11 cellular contexts compared by ENCODE assay signal in the genomic region with DNA sequence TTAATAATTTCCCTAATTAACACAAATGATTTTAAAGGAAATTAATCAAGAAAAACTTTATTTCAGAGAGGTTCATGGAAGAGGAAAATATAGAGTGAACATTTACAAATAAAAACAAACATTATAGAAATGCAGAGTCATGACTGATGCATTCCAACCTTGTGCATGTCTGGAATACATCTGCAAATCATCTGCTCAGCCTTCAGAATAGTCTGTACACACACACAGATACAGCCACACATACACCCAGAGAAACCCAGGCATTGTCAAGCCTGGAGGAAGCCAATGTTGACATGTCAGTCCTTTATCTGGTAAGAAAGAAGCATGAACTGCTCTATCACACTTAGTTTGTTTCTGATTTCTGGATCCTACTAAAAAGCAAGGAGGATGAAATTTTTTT.
A peak's percentile ranks its signal among the peaks of the same experiment; 100 is the strongest.
DNase-seq lines count a peak whose midpoint lies in the region; ATAC-seq and TF ChIP-seq lines count a peak whose summit lies in the region.
"Had no signal": no experiment of that assay in that cellular context is flagged by ENCODE, and none has a peak within 500 bp of the region (broad histone marks: within the 10 kb centered on the region; RNA-seq: fewer than 3 reads in every experiment).

No MANE protein-coding gene starts in this region.

- no peaks in the 10 kb centered on the region for H4K20me1 ChIP-seq in SK-N-SH (ENCODE audit: insufficient read depth)

- H3K9me3 ChIP-seq in SK-N-SH (peaks cover under 1% of the 10 kb centered on the region; the same call in 1 of the 2 replicates), gastroesophageal sphincter (no peaks in the 10 kb centered on the region)

- peaks cover 12% of the 10 kb centered on the region for H3F3A ChIP-seq in SK-N-SH (replicated peaks; ENCODE audit: insufficient read depth)

- peak overlapping the region; percentile 5; the same call in 1 of the 2 replicates for H3K9ac ChIP-seq in SK-N-SH

- no peak for TF ChIP-seq POLR2A in gastroesophageal sphincter (IDR thresholded peaks at IDR 0.05)

- H3K9me2 ChIP-seq in SK-N-SH = no peaks in the 10 kb centered on the region

- TF ChIP-seq CTCF in BJ (IDR thresholded peaks at IDR 0.05; ENCODE audit: insufficient read depth, low read depth, low read length) = no peak
- no peak for TF ChIP-seq CTCF in SK-N-SH (IDR thresholded peaks at IDR 0.05)
- TF ChIP-seq CTCF in gastroesophageal sphincter (IDR thresholded peaks at IDR 0.05) = no peak

- H3K36me3 ChIP-seq in BJ (ENCODE audit: control insufficient read depth, insufficient read depth, low read length) (no peaks in the 10 kb centered on the region), SK-N-SH (replicated peaks in 1 of 2; ENCODE audit: control insufficient read depth in 1 of 2, insufficient read depth in 2 of 2, low read length in 1 of 2) (no peaks in the 10 kb centered on the region), gastroesophageal sphincter (no peaks in the 10 kb centered on the region)

- H3K4me3 ChIP-seq in BJ (ENCODE audit: low read depth, low read length) (no peak overlapping the region), SK-N-SH (ENCODE audit: low read depth in 2 of 2, low read length in 1 of 2) (no peak overlapping the region), gastroesophageal sphincter (no peak overlapping the region)

- peak overlapping the region; percentile 2; the same call in 1 of the 2 replicates for H3K4me2 ChIP-seq in SK-N-SH

- intact Hi-C loops in sciatic nerve (cut with DNase I) = no loop called here

- H3K27me3 ChIP-seq in BJ (ENCODE audit: control insufficient read depth, insufficient read depth, low read length) (no peaks in the 10 kb centered on the region), SK-N-SH (ENCODE audit: insufficient read depth) (no peaks in the 10 kb centered on the region), gastroesophageal sphincter (no peaks in the 10 kb centered on the region)

- CTCF ChIA-PET in BJ (lab: Yijun Ruan, JAX) (interaction anchor here (1.4 kb wide), 1 partner anchor 168 kb away, joined by 3 read pairs; no protein-coding TSS in a partner anchor), SK-N-SH (lab: Yijun Ruan, JAX) (interaction anchor here (1.2 kb wide), 1 partner anchor 570 kb away, joined by 3 read pairs; no protein-coding TSS in a partner anchor)

- peak overlapping the region; percentile 67 to 83; a peak in 3 of 4 replicates for H3K27ac ChIP-seq in SK-N-SH (ENCODE audit: low read depth in 2 of 2, low read length in 1 of 2)
- H3K27ac ChIP-seq in gastroesophageal sphincter = peak overlapping the region in 2 of 4 donors; percentile 32 to 40

- H3K79me2 ChIP-seq in SK-N-SH (ENCODE audit: insufficient read depth) = no peaks in the 10 kb centered on the region

- TF ChIP-seq EP300 in SK-N-SH (IDR thresholded peaks at IDR 0.05; ENCODE audit: borderline replicate concordance in 1 of 2, low read depth in 1 of 2, low read length in 1 of 2) (peak in 1 of 2 experiments; percentile 38; a peak in 1 of 4 replicates), gastroesophageal sphincter (IDR thresholded peaks at IDR 0.05) (no peak)

- H2AFZ ChIP-seq in SK-N-SH (ENCODE audit: low read depth) = peak overlapping the region; percentile 19; the same call in 1 of the 2 replicates

- TF ChIP-seq RAD21 in SK-N-SH (IDR thresholded peaks at IDR 0.05; ENCODE audit: low read length) = no peak

- ATAC-seq in gastroesophageal sphincter (peak; percentile 50), sciatic nerve (peak; percentile 75), GM18517 (IDR thresholded peaks at IDR 0.05; ENCODE audit: unreplicated experiment) (no peak)
- ATAC-seq: stimulated activated naive CD8-positive, alpha-beta T cell treated with anti-CD3 and anti-CD28 coated beads, Interleukin-15, Interleukin-2, amounts not matched to agents 100 U/mL and 50 U/mL, for 24 hours had no signal

- DNase-seq in BJ (ENCODE audit: low read depth) (peak; percentile 59), SK-N-SH (peak; percentile 22), sciatic nerve (ENCODE audit: low spot score) (no peak), SIG-M5 (lab: John Stamatoyannopoulos, UW) (no peak), NCI-H446 treated with DMSO at 0.1 percent for 48 hours (lab: John Stamatoyannopoulos, UW) (no peak), NCI-H187 treated with DMSO at 0.1 percent for 48 hours (lab: John Stamatoyannopoulos, UW) (no peak)
- DNase-seq: activated CD4-positive, alpha-beta T cell treated with anti-CD3 and anti-CD28 coated beads, Interleukin-2, amount 10 ng/mL, durations not matched to agents 7 days and 5 days; DMS79 treated with DMSO at 0.1 percent for 48 hours; stimulated activated naive CD8-positive, alpha-beta T cell treated with anti-CD3 and anti-CD28 coated beads, Interleukin-15, Interleukin-2, amounts not matched to agents 100 U/mL and 50 U/mL, for 24 hours had no signal

- POLR2A ChIA-PET in BJ (lab: Charles Lee) = no interaction called here
- POLR2A ChIA-PET in SK-N-SH (lab: Yijun Ruan, JAX) = no interaction called here

- peaks cover 7 to 19% of the 10 kb centered on the region in 2 experiments; a peak in 3 of 4 replicates for H3K4me1 ChIP-seq in SK-N-SH (ENCODE audit: control insufficient read depth in 1 of 2, insufficient read depth in 2 of 2, low read depth in 1 of 2, low read length in 1 of 2)
- peaks cover 0 to 20% (median 0%) of the 10 kb centered on the region in 3 donors for H3K4me1 ChIP-seq in gastroesophageal sphincter

TF ChIP-seq in SK-N-SH, 30 proteins besides CTCF, POLR2A, EP300 and RAD21 (continues in another document):
- peak; percentile 93 for TF ChIP-seq TCF12 (IDR thresholded peaks at IDR 0.05)
- TF ChIP-seq, protein P1, sequence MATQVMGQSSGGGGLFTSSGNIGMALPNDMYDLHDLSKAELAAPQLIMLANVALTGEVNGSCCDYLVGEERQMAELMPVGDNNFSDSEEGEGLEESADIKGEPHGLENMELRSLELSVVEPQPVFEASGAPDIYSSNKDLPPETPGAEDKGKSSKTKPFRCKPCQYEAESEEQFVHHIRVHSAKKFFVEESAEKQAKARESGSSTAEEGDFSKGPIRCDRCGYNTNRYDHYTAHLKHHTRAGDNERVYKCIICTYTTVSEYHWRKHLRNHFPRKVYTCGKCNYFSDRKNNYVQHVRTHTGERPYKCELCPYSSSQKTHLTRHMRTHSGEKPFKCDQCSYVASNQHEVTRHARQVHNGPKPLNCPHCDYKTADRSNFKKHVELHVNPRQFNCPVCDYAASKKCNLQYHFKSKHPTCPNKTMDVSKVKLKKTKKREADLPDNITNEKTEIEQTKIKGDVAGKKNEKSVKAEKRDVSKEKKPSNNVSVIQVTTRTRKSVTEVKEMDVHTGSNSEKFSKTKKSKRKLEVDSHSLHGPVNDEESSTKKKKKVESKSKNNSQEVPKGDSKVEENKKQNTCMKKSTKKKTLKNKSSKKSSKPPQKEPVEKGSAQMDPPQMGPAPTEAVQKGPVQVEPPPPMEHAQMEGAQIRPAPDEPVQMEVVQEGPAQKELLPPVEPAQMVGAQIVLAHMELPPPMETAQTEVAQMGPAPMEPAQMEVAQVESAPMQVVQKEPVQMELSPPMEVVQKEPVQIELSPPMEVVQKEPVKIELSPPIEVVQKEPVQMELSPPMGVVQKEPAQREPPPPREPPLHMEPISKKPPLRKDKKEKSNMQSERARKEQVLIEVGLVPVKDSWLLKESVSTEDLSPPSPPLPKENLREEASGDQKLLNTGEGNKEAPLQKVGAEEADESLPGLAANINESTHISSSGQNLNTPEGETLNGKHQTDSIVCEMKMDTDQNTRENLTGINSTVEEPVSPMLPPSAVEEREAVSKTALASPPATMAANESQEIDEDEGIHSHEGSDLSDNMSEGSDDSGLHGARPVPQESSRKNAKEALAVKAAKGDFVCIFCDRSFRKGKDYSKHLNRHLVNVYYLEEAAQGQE (IDR thresholded peaks at IDR 0.05; ENCODE audit: low read depth, low read length) = no peak
- TF ChIP-seq RFX5 (IDR thresholded peaks at IDR 0.05; ENCODE audit: low read length) = no peak
- no peak for TF ChIP-seq NFIC (IDR thresholded peaks at IDR 0.05; ENCODE audit: borderline replicate concordance)
- peak; percentile 86 for TF ChIP-seq SIN3A (IDR thresholded peaks at IDR 0.05; ENCODE audit: borderline replicate concordance, low read depth, low read length)
- peak; percentile 61; the same call in 1 of the 2 replicates for TF ChIP-seq MXI1 (IDR thresholded peaks at IDR 0.05; ENCODE audit: low read depth, low read length)
- TF ChIP-seq JUND (IDR thresholded peaks at IDR 0.05) = 0 out of 2 replicates have a peak, but pooled peaks have one; percentile 32
- TF ChIP-seq, protein P2, sequence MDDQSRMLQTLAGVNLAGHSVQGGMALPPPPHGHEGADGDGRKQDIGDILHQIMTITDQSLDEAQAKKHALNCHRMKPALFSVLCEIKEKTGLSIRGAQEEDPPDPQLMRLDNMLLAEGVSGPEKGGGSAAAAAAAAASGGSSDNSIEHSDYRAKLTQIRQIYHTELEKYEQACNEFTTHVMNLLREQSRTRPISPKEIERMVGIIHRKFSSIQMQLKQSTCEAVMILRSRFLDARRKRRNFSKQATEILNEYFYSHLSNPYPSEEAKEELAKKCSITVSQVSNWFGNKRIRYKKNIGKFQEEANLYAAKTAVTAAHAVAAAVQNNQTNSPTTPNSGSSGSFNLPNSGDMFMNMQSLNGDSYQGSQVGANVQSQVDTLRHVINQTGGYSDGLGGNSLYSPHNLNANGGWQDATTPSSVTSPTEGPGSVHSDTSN (IDR thresholded peaks at IDR 0.05) = peak; percentile 84
- TF ChIP-seq, protein P3, sequence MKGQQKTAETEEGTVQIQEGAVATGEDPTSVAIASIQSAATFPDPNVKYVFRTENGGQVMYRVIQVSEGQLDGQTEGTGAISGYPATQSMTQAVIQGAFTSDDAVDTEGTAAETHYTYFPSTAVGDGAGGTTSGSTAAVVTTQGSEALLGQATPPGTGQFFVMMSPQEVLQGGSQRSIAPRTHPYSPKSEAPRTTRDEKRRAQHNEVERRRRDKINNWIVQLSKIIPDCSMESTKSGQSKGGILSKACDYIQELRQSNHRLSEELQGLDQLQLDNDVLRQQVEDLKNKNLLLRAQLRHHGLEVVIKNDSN (IDR thresholded peaks at IDR 0.05; ENCODE audit: borderline replicate concordance, low read depth) = no peak
- TF ChIP-seq MEF2A (IDR thresholded peaks at IDR 0.05; ENCODE audit: borderline replicate concordance, low read depth) = no peak
- peak; percentile 13; the same call in 1 of the 2 replicates for TF ChIP-seq FOSL2 (IDR thresholded peaks at IDR 0.05; ENCODE audit: borderline replicate concordance, low read depth)
- peak; percentile 54; the same call in 1 of the 2 replicates for TF ChIP-seq POLR2AphosphoS5 (IDR thresholded peaks at IDR 0.05; ENCODE audit: low read depth, low read length)

Comparison
In these comparisons a context has a peak if more than half of its experiments do, and no peak if none do; other contexts are left out.
1. DNase-seq: peak in BJ (single experiment) and SK-N-SH (single experiment); none in sciatic nerve (single experiment), SIG-M5 (single experiment), NCI-H446 treated with DMSO at 0.1 percent for 48 hours (single experiment) and NCI-H187 treated with DMSO at 0.1 percent for 48 hours (single experiment).